Comparison of ENCODE assay signal across 1 cellular context in the genomic region with DNA sequence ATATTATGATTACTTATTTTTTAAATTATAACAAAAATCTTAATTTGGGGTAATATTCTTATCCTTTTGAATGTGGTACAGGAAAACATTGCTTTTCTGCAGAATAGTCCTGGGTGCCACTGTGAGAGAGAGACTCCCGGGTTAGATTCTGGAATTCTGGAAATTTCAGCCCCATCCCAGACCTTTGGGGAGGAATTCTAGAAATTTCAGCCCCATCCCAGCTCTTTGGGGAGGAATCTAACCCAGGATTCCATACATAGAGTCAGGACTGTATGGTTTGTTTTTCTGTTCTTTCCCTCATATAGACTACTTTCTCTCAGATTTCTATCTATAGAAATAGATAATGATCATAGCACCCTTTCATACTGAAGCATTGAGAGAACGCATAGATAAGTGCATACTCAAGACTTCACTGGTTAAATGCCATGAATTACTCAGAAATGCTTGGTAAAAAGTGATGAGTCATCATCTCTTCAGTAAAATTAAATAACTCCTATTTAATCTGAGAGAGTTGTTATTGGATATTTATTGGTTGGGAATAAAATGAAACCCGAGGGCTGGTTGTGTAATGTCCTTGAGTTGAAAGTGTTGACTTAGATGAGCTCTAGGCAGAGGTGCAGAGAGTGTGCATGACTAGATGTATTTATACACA.
TF ChIP-seq lines count a peak whose summit lies in the region.

No MANE protein-coding gene starts in this region.

TF ChIP-seq in GM23338, 12 proteins besides CTCF, POLR2A, EP300 and RAD21 (continued from another document):
- TF ChIP-seq, protein P1, sequence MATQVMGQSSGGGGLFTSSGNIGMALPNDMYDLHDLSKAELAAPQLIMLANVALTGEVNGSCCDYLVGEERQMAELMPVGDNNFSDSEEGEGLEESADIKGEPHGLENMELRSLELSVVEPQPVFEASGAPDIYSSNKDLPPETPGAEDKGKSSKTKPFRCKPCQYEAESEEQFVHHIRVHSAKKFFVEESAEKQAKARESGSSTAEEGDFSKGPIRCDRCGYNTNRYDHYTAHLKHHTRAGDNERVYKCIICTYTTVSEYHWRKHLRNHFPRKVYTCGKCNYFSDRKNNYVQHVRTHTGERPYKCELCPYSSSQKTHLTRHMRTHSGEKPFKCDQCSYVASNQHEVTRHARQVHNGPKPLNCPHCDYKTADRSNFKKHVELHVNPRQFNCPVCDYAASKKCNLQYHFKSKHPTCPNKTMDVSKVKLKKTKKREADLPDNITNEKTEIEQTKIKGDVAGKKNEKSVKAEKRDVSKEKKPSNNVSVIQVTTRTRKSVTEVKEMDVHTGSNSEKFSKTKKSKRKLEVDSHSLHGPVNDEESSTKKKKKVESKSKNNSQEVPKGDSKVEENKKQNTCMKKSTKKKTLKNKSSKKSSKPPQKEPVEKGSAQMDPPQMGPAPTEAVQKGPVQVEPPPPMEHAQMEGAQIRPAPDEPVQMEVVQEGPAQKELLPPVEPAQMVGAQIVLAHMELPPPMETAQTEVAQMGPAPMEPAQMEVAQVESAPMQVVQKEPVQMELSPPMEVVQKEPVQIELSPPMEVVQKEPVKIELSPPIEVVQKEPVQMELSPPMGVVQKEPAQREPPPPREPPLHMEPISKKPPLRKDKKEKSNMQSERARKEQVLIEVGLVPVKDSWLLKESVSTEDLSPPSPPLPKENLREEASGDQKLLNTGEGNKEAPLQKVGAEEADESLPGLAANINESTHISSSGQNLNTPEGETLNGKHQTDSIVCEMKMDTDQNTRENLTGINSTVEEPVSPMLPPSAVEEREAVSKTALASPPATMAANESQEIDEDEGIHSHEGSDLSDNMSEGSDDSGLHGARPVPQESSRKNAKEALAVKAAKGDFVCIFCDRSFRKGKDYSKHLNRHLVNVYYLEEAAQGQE (IDR thresholded peaks at IDR 0.05; ENCODE audit: unreplicated experiment): no peak
- TF ChIP-seq ZNF331 (CRISPR knock-in tag; IDR thresholded peaks at IDR 0.05; ENCODE audit: low read depth): no peak
- TF ChIP-seq CREB1 (CRISPR knock-in tag; IDR thresholded peaks at IDR 0.05; ENCODE audit: low read depth): no peak
- TF ChIP-seq, protein P2, sequence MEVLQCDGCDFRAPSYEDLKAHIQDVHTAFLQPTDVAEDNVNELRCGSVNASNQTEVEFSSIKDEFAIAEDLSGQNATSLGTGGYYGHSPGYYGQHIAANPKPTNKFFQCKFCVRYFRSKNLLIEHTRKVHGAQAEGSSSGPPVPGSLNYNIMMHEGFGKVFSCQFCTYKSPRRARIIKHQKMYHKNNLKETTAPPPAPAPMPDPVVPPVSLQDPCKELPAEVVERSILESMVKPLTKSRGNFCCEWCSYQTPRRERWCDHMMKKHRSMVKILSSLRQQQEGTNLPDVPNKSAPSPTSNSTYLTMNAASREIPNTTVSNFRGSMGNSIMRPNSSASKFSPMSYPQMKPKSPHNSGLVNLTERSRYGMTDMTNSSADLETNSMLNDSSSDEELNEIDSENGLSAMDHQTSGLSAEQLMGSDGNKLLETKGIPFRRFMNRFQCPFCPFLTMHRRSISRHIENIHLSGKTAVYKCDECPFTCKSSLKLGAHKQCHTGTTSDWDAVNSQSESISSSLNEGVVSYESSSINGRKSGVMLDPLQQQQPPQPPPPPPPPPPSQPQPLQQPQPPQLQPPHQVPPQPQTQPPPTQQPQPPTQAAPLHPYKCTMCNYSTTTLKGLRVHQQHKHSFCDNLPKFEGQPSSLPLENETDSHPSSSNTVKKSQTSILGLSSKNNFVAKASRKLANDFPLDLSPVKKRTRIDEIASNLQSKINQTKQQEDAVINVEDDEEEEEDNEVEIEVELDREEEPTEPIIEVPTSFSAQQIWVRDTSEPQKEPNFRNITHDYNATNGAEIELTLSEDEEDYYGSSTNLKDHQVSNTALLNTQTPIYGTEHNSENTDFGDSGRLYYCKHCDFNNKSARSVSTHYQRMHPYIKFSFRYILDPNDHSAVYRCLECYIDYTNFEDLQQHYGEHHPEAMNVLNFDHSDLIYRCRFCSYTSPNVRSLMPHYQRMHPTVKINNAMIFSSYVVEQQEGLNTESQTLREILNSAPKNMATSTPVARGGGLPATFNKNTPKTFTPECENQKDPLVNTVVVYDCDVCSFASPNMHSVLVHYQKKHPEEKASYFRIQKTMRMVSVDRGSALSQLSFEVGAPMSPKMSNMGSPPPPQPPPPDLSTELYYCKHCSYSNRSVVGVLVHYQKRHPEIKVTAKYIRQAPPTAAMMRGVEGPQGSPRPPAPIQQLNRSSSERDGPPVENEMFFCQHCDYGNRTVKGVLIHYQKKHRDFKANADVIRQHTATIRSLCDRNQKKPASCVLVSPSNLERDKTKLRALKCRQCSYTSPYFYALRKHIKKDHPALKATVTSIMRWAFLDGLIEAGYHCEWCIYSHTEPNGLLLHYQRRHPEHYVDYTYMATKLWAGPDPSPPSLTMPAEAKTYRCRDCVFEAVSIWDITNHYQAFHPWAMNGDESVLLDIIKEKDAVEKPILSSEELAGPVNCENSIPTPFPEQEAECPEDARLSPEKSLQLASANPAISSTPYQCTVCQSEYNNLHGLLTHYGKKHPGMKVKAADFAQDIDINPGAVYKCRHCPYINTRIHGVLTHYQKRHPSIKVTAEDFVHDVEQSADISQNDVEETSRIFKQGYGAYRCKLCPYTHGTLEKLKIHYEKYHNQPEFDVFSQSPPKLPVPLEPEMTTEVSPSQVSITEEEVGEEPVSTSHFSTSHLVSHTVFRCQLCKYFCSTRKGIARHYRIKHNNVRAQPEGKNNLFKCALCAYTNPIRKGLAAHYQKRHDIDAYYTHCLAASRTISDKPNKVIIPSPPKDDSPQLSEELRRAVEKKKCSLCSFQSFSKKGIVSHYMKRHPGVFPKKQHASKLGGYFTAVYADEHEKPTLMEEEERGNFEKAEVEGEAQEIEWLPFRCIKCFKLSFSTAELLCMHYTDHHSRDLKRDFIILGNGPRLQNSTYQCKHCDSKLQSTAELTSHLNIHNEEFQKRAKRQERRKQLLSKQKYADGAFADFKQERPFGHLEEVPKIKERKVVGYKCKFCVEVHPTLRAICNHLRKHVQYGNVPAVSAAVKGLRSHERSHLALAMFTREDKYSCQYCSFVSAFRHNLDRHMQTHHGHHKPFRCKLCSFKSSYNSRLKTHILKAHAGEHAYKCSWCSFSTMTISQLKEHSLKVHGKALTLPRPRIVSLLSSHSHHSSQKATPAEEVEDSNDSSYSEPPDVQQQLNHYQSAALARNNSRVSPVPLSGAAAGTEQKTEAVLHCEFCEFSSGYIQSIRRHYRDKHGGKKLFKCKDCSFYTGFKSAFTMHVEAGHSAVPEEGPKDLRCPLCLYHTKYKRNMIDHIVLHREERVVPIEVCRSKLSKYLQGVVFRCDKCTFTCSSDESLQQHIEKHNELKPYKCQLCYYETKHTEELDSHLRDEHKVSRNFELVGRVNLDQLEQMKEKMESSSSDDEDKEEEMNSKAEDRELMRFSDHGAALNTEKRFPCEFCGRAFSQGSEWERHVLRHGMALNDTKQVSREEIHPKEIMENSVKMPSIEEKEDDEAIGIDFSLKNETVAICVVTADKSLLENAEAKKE (CRISPR knock-in tag; IDR thresholded peaks at IDR 0.05): no peak
- no peak for TF ChIP-seq EZH2phosphoT487 (IDR thresholded peaks at IDR 0.05; ENCODE audit: unreplicated experiment)
- no peak for TF ChIP-seq ZNF114 (CRISPR knock-in tag; IDR thresholded peaks at IDR 0.05)
- no peak for TF ChIP-seq STAT1 (IDR thresholded peaks at IDR 0.05; ENCODE audit: unreplicated experiment)
- TF ChIP-seq EZH2 (IDR thresholded peaks at IDR 0.05; ENCODE audit: low read depth, unreplicated experiment): no peak
